ENCODE assay signal across 2 cellular contexts in genomic region chr18:44719519-44720060, GRCh38.
A peak's percentile ranks its signal among the peaks of the same experiment; 100 is the strongest.
TF ChIP-seq lines count a peak whose summit lies in the region.

No MANE protein-coding gene starts in this region.

TF ChIP-seq in IMR-90, 13 proteins besides CTCF, POLR2A, EP300 and RAD21:
- TF ChIP-seq BHLHE40 (IDR thresholded peaks at IDR 0.05; ENCODE audit: low read depth, low read length) (no peak), RFX5 (IDR thresholded peaks at IDR 0.05; ENCODE audit: low read depth, low read length) (no peak), MXI1 (IDR thresholded peaks at IDR 0.05; ENCODE audit: borderline replicate concordance, low read depth, low read length) (no peak), CHD1 (IDR thresholded peaks at IDR 0.05; ENCODE audit: low read depth, low read length) (no peak), FOS (IDR thresholded peaks at IDR 0.05; ENCODE audit: low read depth, low read length) (no peak), ELK1 (IDR thresholded peaks at IDR 0.05; ENCODE audit: borderline replicate concordance, low read depth, low read length) (no peak), RCOR1 (IDR thresholded peaks at IDR 0.05; ENCODE audit: insufficient replicate concordance, low read length) (no peak), USF2 (IDR thresholded peaks at IDR 0.05; ENCODE audit: low read depth, low read length) (no peak), MAZ (IDR thresholded peaks at IDR 0.05; ENCODE audit: borderline replicate concordance, low read depth, low read length) (no peak), SMC3 (IDR thresholded peaks at IDR 0.05; ENCODE audit: low read depth, low read length) (no peak), CEBPB (IDR thresholded peaks at IDR 0.05; ENCODE audit: low read depth, low read length) (no peak)

TF ChIP-seq in GM12878, 131 proteins besides CTCF, POLR2A, EP300 and RAD21:
- TF ChIP-seq SKIL (IDR thresholded peaks at IDR 0.05; ENCODE audit: low read depth, poor library complexity, severe bottlenecking), result no peak
- 0 out of 2 replicates have a peak, but pooled peaks have one; percentile 25 for TF ChIP-seq NR2F1 (conservative IDR thresholded peaks at IDR 0.05)
